8 cellular contexts compared by ENCODE assay signal in the genomic region with DNA sequence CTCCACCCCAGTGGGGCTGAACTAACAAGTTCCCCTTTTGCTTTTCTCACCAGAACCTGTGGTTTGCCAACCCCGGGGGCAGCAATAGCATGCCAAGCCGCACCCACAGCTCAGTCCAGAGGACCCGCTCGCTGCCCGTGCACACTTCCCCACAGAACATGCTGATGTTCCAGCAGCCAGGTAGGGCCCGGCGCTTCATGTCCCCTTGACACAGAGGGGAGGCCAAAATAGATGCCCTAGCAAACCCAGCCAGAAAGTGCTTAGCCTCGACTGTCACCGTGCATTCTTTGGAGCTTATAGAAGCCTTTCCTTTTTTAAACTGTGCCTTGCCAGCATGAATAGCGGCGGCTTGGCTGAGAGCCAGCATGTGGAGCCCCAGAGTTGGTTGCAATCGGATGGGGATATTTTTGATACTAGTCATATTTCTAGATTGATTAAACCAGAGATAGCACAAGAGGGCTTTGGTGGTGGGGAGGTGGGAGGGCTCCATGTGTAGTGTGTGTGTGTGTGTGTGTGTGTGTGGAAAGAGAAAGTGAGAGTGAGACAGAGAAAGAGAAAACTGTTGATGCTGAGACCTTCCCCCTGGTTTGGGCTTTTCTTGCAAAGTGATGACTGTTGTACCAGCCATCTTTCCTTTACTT.
DNase-seq lines count a peak whose midpoint lies in the region; ATAC-seq and TF ChIP-seq lines count a peak whose summit lies in the region.

No MANE protein-coding gene starts in this region.

- TF ChIP-seq CTCF in DND-41 (IDR thresholded peaks at IDR 0.05; ENCODE audit: borderline replicate concordance, extremely low read depth, low read length, poor library complexity, severe bottlenecking): no peak
- no peak for TF ChIP-seq CTCF in sigmoid colon (IDR thresholded peaks at IDR 0.05)

- DNase-seq in DND-41 (peak; percentile 31), sigmoid colon (peak; percentile 69), NCI-H526 (lab: John Stamatoyannopoulos, UW) (no peak)
- peak; percentile 83 for DNase-seq in activated CD4-positive, alpha-beta T cell treated with anti-CD3 and anti-CD28 coated beads, Interleukin-2, amount 10 ng/mL, durations not matched to agents 24 days and 14 days
- DNase-seq in effector memory CD8-positive, alpha-beta T cell: peak; percentile 33 to 41 (median 35)

- TF ChIP-seq RAD21 in Ishikawa (IDR thresholded peaks at IDR 0.05; ENCODE audit: low read depth): no peak

- no peaks in the 10 kb centered on the region for H3K79me2 ChIP-seq in DND-41 (ENCODE audit: insufficient read depth, low read length)

- H3K9ac ChIP-seq in DND-41 (ENCODE audit: low read depth, low read length): no peak overlapping the region

- peak overlapping the region; percentile 71 for H3K4me3 Mint-ChIP-seq in activated CD4-positive, alpha-beta T cell treated with anti-CD3 and anti-CD28 coated beads, Interleukin-2, amount 10 ng/mL, durations not matched to agents 24 days and 14 days
- peak overlapping the region; percentile 65 for H3K4me3 Mint-ChIP-seq in effector memory CD8-positive, alpha-beta T cell

- H3K27ac Mint-ChIP-seq in activated CD4-positive, alpha-beta T cell treated with anti-CD3 and anti-CD28 coated beads, Interleukin-2, amount 10 ng/mL, durations not matched to agents 24 days and 14 days: peak overlapping the region; percentile 49
- H3K27ac Mint-ChIP-seq in effector memory CD8-positive, alpha-beta T cell: peak overlapping the region in 1 of 2 donors; percentile 79

- no peaks in the 10 kb centered on the region for H3K36me3 ChIP-seq in DND-41 (ENCODE audit: insufficient read depth, low read length)
- H3K36me3 ChIP-seq in sigmoid colon: peaks cover 0 to 58% (median 26%) of the 10 kb centered on the region in 4 donors

- H3K4me1 ChIP-seq in DND-41 (ENCODE audit: insufficient read depth, low read length) (peaks cover 33% of the 10 kb centered on the region), sigmoid colon (peaks cover 0 to 52% (median 37%) of the 10 kb centered on the region in 4 donors)

- H2AFZ ChIP-seq in DND-41 (ENCODE audit: low read depth, low read length): no peak overlapping the region

- TF ChIP-seq EP300 in Ishikawa (IDR thresholded peaks at IDR 0.05; ENCODE audit: borderline replicate concordance) (no peak), sigmoid colon (IDR thresholded peaks at IDR 0.05) (no peak)

- WGBS in sigmoid colon, 2 donors: 35 to 66% methylated on average over 12 of the region's 12 CpGs

- no peak for ATAC-seq in DND-41 (ENCODE audit: insufficient read depth, low read depth)
- peak; percentile 37 for ATAC-seq in effector memory CD8-positive, alpha-beta T cell (replicated peaks)
- no peak for ATAC-seq in GM18909 (IDR thresholded peaks at IDR 0.05; ENCODE audit: poor library complexity, unreplicated experiment)
- no peak for ATAC-seq in GM19467 (IDR thresholded peaks at IDR 0.05; ENCODE audit: unreplicated experiment)

- H3K27me3 ChIP-seq in DND-41 (ENCODE audit: insufficient read depth, low read length, poor library complexity): peaks cover 33% of the 10 kb centered on the region
- H3K27me3 ChIP-seq in sigmoid colon: no peaks in the 10 kb centered on the region

- H4K20me1 ChIP-seq in DND-41 (ENCODE audit: insufficient read depth, low read length): no peaks in the 10 kb centered on the region

- TF ChIP-seq POLR2A in sigmoid colon (IDR thresholded peaks at IDR 0.05): no peak

- no peaks in the 10 kb centered on the region for H3K9me3 Mint-ChIP-seq in activated CD4-positive, alpha-beta T cell treated with anti-CD3 and anti-CD28 coated beads, Interleukin-2, amount 10 ng/mL, durations not matched to agents 24 days and 14 days
- H3K9me3 Mint-ChIP-seq in effector memory CD8-positive, alpha-beta T cell: no peaks in the 10 kb centered on the region

- H3K9me3 ChIP-seq in DND-41 (ENCODE audit: insufficient read depth, low read length, severe bottlenecking) (no peaks in the 10 kb centered on the region), sigmoid colon (no peaks in the 10 kb centered on the region)

- intact Hi-C loops in activated CD4-positive, alpha-beta T cell treated with anti-CD3 and anti-CD28 coated beads, Interleukin-2, amount 10 ng/mL, durations not matched to agents 24 days and 14 days (cut with micrococcal nuclease): no loop called here
- intact Hi-C loops in sigmoid colon (cut with DNase I): no loop called here

- H3K4me3 ChIP-seq in DND-41 (ENCODE audit: low read depth in 1 of 2, low read length in 2 of 2): no peak overlapping the region
- H3K4me3 ChIP-seq in sigmoid colon: no peak overlapping the region

- peaks cover 38% of the 10 kb centered on the region for H3K4me1 Mint-ChIP-seq in activated CD4-positive, alpha-beta T cell treated with anti-CD3 and anti-CD28 coated beads, Interleukin-2, amount 10 ng/mL, durations not matched to agents 24 days and 14 days
- H3K4me1 Mint-ChIP-seq in effector memory CD8-positive, alpha-beta T cell (ENCODE audit: low read depth in 2 of 2): peaks cover 20 to 25% of the 10 kb centered on the region in 2 donors

- peak overlapping the region; percentile 43 for H3K4me2 ChIP-seq in DND-41 (ENCODE audit: insufficient read depth, low read length)

- H3K27ac ChIP-seq in DND-41 (ENCODE audit: low read length) (no peak overlapping the region), sigmoid colon (peak overlapping the region in 3 of 4 donors; percentile 35 to 91 (median 90))

- peaks cover 5% of the 10 kb centered on the region for H3K36me3 Mint-ChIP-seq in activated CD4-positive, alpha-beta T cell treated with anti-CD3 and anti-CD28 coated beads, Interleukin-2, amount 10 ng/mL, durations not matched to agents 24 days and 14 days (ENCODE audit: low read depth)
- H3K36me3 Mint-ChIP-seq in effector memory CD8-positive, alpha-beta T cell (ENCODE audit: insufficient read depth): peaks cover 3% of the 10 kb centered on the region

- peaks cover 5% of the 10 kb centered on the region for H3K27me3 Mint-ChIP-seq in activated CD4-positive, alpha-beta T cell treated with anti-CD3 and anti-CD28 coated beads, Interleukin-2, amount 10 ng/mL, durations not matched to agents 24 days and 14 days
- peaks cover 32 to 44% of the 10 kb centered on the region in 2 donors for H3K27me3 Mint-ChIP-seq in effector memory CD8-positive, alpha-beta T cell

TF ChIP-seq in Ishikawa, 13 proteins besides CTCF, POLR2A, EP300 and RAD21:
- TF ChIP-seq TCF12 (IDR thresholded peaks at IDR 0.05; ENCODE audit: low read depth) (no peak), NFIC (IDR thresholded peaks at IDR 0.05) (peak; percentile 53; the same call in 1 of the 2 replicates)
TF ChIP-seq in Ishikawa: peak in this region for 1.

Comparison
In these comparisons a context has a peak if more than half of its experiments do, and no peak if none do; other contexts are left out.
1. DNase-seq: peak in DND-41 (single experiment), activated CD4-positive, alpha-beta T cell treated with anti-CD3 and anti-CD28 coated beads, Interleukin-2, amount 10 ng/mL, durations not matched to agents 24 days and 14 days (single experiment), effector memory CD8-positive, alpha-beta T cell (3 of 3) and sigmoid colon (single experiment); none in NCI-H526 (0 of 2).